Comparison of ENCODE assay signal across 22 cellular contexts in the genomic region with DNA sequence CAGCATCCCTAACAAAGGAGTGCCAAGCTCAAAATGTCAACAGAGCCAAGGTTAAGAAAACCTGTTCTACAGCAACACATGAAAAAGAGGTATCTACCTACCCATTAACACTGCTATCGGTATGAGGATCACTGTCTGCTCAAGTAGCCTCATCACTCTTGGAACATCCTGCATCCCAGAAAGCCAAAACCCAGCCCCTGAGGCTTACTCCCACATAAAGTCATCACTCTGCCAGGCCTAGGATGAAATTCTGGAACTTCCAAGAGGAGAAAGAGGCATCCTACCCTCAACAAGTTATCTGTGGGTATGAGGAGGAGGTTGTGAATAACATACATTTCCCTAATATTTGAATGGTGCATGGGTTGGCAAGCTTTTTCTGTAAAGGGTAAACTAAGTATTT.
"Had no signal": no experiment of that assay in that cellular context is flagged by ENCODE, and none has a peak within 500 bp of the region (broad histone marks: within the 10 kb centered on the region; RNA-seq: fewer than 3 reads in every experiment).

No MANE protein-coding gene starts in this region.

- DNase-seq: activated CD4-positive, alpha-beta T cell treated with anti-CD3 and anti-CD28 coated beads for 48 hours; activated CD4-positive, CD25-positive, alpha-beta regulatory T cell; activated CD8-positive, alpha-beta T cell treated with anti-CD3 and anti-CD28 coated beads for 36 hours; activated effector memory CD4-positive, alpha-beta T cell treated with Interleukin-2 at 50 U/mL for 16 hours; activated naive CD4-positive, alpha-beta T cell treated with anti-CD3 and anti-CD28 coated beads, Interleukin-2, amount 10 ng/mL, durations not matched to agents 7 days and 5 days; activated naive CD8-positive, alpha-beta T cell treated with anti-CD3 and anti-CD28 coated beads, Interleukin-2, amount 50 U/mL, for 24 hours; activated T-cell treated with anti-CD3 and anti-CD28 coated beads, Interleukin-2, amount 50 U/mL, for 4 hours; aorta; foreskin fibroblast; left lung; naive thymus-derived CD4-positive, alpha-beta T cell; pancreas; sigmoid colon; spleen; stimulated activated CD4-positive, alpha-beta T cell treated with anti-CD3 and anti-CD28 coated beads, Interleukin-4, amount 100 ng/mL, for 4 hours; T-helper 1 cell; T-helper 9 cell; upper lobe of left lung had no signal

- H3K4me1 ChIP-seq: breast epithelium, left lung, pancreas, upper lobe of left lung had no signal

- H3K36me3 ChIP-seq: breast epithelium, left lung, pancreas, sigmoid colon, spleen, thoracic aorta, upper lobe of left lung had no signal

- H3K27me3 ChIP-seq: breast epithelium, left lung, pancreas, sigmoid colon, spleen, upper lobe of left lung had no signal

- H3K27ac ChIP-seq: breast epithelium, epithelial cell of prostate, left lung, pancreas, sigmoid colon, spleen, upper lobe of left lung had no signal

- H3K4me3 ChIP-seq: breast epithelium, left lung, pancreas, sigmoid colon, spleen, thoracic aorta, upper lobe of left lung had no signal

- ATAC-seq: activated CD8-positive, alpha-beta T cell treated with anti-CD3 and anti-CD28 coated beads for 36 hours; activated naive CD8-positive, alpha-beta T cell treated with anti-CD3 and anti-CD28 coated beads, Interleukin-2, amount 50 U/mL, for 24 hours; activated T-cell treated with anti-CD3 and anti-CD28 coated beads, Interleukin-2, amount 50 U/mL, for 4 hours; left lung; naive thymus-derived CD4-positive, alpha-beta T cell; pancreas; stimulated activated memory B cell treated with anti-CD40 and anti-IgM and Interleukin-4, amounts not matched to agents 10 μg/mL and 1 μg/mL and 100 μg/mL, for 72 hours had no signal

- H3K9me3 ChIP-seq: breast epithelium, left lung, pancreas, sigmoid colon, spleen, thoracic aorta, upper lobe of left lung had no signal
